In genomic region chr3:138373695-138374094, GRCh38 we compare ENCODE assay signal across 1 cellular context.
TF ChIP-seq lines count a peak whose summit lies in the region.

No MANE protein-coding gene starts in this region.

TF ChIP-seq in HEK293, 187 proteins besides CTCF, POLR2A, EP300 and RAD21 (continued from another document and continues in another):
- TF ChIP-seq ZNF518A (tag by site-specific recombination; conservative IDR thresholded peaks at IDR 0.05; ENCODE audit: low read depth) (peak; percentile 80), ZNF350 (tag by site-specific recombination; IDR thresholded peaks at IDR 0.05) (no peak), ZNF335 (tag by site-specific recombination; conservative IDR thresholded peaks at IDR 0.05) (no peak), ZNF626 (tag by site-specific recombination; IDR thresholded peaks at IDR 0.05) (no peak), ZFP41 (tag by site-specific recombination; IDR thresholded peaks at IDR 0.05; ENCODE audit: borderline replicate concordance) (no peak), ZNF416 (tag by site-specific recombination; IDR thresholded peaks at IDR 0.05) (no peak), MYNN (tag by site-specific recombination; IDR thresholded peaks at IDR 0.05; ENCODE audit: borderline replicate concordance) (no peak), PRDM2 (tag by site-specific recombination; IDR thresholded peaks at IDR 0.05; ENCODE audit: borderline replicate concordance) (no peak), ZNF623 (tag by site-specific recombination; IDR thresholded peaks at IDR 0.05) (peak; percentile 60), ZNF704 (tag by site-specific recombination; IDR thresholded peaks at IDR 0.05) (no peak), ZNF768 (tag by site-specific recombination; IDR thresholded peaks at IDR 0.05) (no peak), ZBTB8A (tag by site-specific recombination; IDR thresholded peaks at IDR 0.05) (peak; percentile 45), ZNF664 (tag by site-specific recombination; IDR thresholded peaks at IDR 0.05) (peak; percentile 58; the same call in 1 of the 2 replicates), PRDM6 (tag by site-specific recombination; IDR thresholded peaks at IDR 0.05) (no peak), ZBTB21 (tag by site-specific recombination; IDR thresholded peaks at IDR 0.05) (no peak), ZNF140 (tag by site-specific recombination; IDR thresholded peaks at IDR 0.05) (peak; percentile 46; the same call in 1 of the 2 replicates), PRDM4 (tag by site-specific recombination; IDR thresholded peaks at IDR 0.05) (no peak), ZSCAN18 (tag by site-specific recombination; IDR thresholded peaks at IDR 0.05) (no peak), ZNF239 (tag by site-specific recombination; IDR thresholded peaks at IDR 0.05) (no peak), ZNF274 (IDR thresholded peaks at IDR 0.05; ENCODE audit: low read length) (no peak), ZNF274 (tag by site-specific recombination; IDR thresholded peaks at IDR 0.05; ENCODE audit: borderline replicate concordance) (no peak), ZNF354C (tag by site-specific recombination; IDR thresholded peaks at IDR 0.05; ENCODE audit: borderline replicate concordance, low read depth) (no peak), ZSCAN16 (tag by site-specific recombination; IDR thresholded peaks at IDR 0.05) (no peak), KLF9 (tag by site-specific recombination; IDR thresholded peaks at IDR 0.05; ENCODE audit: low read depth) (no peak), SCRT1 (tag by site-specific recombination; IDR thresholded peaks at IDR 0.05; ENCODE audit: borderline replicate concordance) (no peak), ZNF18 (tag by site-specific recombination; IDR thresholded peaks at IDR 0.05) (no peak), ZNF449 (tag by site-specific recombination; IDR thresholded peaks at IDR 0.05) (no peak), ZNF692 (tag by site-specific recombination; IDR thresholded peaks at IDR 0.05) (no peak), YY1 (tag by site-specific recombination; IDR thresholded peaks at IDR 0.05) (no peak), ZNF202 (tag by site-specific recombination; IDR thresholded peaks at IDR 0.05; ENCODE audit: borderline replicate concordance) (peak; percentile 36; the same call in 1 of the 2 replicates)
